ENCODE assay signal across 2 cellular contexts in the genomic region with DNA sequence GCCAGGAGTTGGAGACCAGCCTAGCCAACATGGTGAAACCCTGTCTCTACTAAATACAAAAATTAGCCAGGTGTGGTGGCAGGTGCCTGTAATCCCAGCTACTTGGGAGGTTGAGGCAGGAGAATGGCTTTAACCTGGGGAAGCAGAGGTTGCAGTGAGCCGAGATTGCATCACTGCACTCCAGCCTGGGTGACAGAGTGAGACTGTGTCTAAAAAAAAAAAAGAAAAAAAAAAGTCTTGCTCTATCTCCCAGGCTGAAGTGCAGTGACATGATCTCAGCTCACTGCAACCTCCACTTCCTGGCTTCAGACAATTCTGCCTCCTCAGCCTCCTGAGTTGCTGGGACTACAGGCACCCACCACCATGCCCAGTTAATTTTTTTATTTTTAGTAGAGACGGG. TPM values are rescaled to one million over a fixed set of nuclear protein-coding genes. Genes with fewer than 3 reads are reported as not detected.
"Had no signal": no experiment of that assay in that cellular context is flagged by ENCODE, and none has a peak within 500 bp of the region (broad histone marks: within the 10 kb centered on the region; RNA-seq: fewer than 3 reads in every experiment).

No MANE protein-coding gene starts in this region.

RNA-seq across cellular contexts. Expression of a gene that starts 4.9 kb away (rescaled TPM):
- total RNA-seq: esophagus mucosa, frontal cortex had no signal
